ENCODE assay signal across 18 cellular contexts in the genomic region with DNA sequence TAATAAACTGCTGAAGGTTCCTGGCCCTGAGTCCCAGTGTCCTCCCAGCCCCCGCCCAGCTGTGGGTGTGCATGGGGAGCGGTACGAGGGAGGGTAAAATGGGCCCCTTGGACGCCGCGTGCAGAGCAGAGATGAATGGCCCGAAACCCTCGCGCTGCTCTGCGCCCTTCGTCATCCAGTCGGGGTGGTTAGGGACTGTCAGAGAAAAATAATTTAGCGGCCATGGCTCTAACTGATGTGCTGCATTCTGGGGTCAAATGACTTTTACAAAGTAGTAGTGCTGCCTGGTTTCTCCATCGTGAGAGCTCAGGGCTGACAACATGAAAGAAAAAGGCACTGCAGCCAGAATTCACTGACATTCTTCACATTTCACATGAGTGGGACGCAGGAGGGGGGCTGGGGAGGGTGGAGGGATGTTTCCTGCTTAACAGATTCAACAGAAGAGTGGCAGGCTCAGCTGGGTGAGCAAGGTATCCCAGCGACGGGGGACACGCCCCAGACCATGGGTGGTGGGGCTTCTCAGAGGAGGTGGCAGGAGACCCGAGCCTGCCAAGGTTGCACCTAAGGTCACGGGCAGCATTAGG.
DNase-seq lines count a peak whose midpoint lies in the region; ATAC-seq and TF ChIP-seq lines count a peak whose summit lies in the region.
"Had no signal": no experiment of that assay in that cellular context is flagged by ENCODE, and none has a peak within 500 bp of the region (broad histone marks: within the 10 kb centered on the region; RNA-seq: fewer than 3 reads in every experiment).

No MANE protein-coding gene starts in this region.

- H3K27ac Mint-ChIP-seq in progenitor cell of endocrine pancreas = no peak overlapping the region

- no peak overlapping the region for H3K4me3 Mint-ChIP-seq in progenitor cell of endocrine pancreas (ENCODE audit: low read depth)

- peaks cover 9% of the 10 kb centered on the region for H3K27me3 Mint-ChIP-seq in progenitor cell of endocrine pancreas

- intact Hi-C loops in OCI-LY7 (cut with micrococcal nuclease; ENCODE audit: unreplicated experiment) = no loop called here

- ATAC-seq in RWPE2 (ENCODE audit: low read depth) (no peak), GM19395 (IDR thresholded peaks at IDR 0.05; ENCODE audit: unreplicated experiment) (no peak)
- ATAC-seq: Panc1 had no signal

- no peak overlapping the region for H3K4me2 ChIP-seq in OCI-LY7 (ENCODE audit: low read length)

- TF ChIP-seq CTCF in RWPE2 (IDR thresholded peaks at IDR 0.05; ENCODE audit: poor library complexity, severe bottlenecking) = no peak
- TF ChIP-seq CTCF in OCI-LY7 (conservative IDR thresholded peaks at IDR 0.05; ENCODE audit: low read length) = no peak
- TF ChIP-seq CTCF in progenitor cell of endocrine pancreas (IDR thresholded peaks at IDR 0.05; ENCODE audit: unreplicated experiment) = no peak

- H3K9me3 ChIP-seq in RWPE2 (ENCODE audit: severe bottlenecking) = no peaks in the 10 kb centered on the region
- no peaks in the 10 kb centered on the region for H3K9me3 ChIP-seq in iPS-20b (ENCODE audit: insufficient read depth, low read depth, low read length)
- no peaks in the 10 kb centered on the region for H3K9me3 ChIP-seq in neuron (ENCODE audit: low read length)
- H3K9me3 ChIP-seq in OCI-LY7 (ENCODE audit: low read length) = no peaks in the 10 kb centered on the region
- H3K9me3 ChIP-seq: pancreas had no signal

- H3K9me2 ChIP-seq in OCI-LY7 (ENCODE audit: insufficient read depth, low read length) = no peaks in the 10 kb centered on the region

- peak overlapping the region; percentile 4; the same call in 1 of the 2 replicates for H3K9ac ChIP-seq in iPS-20b (ENCODE audit: low read depth, low read length)

- CTCF ChIA-PET in OCI-LY7 (lab: Charles Lee; ENCODE audit: unreplicated experiment) = no interaction called here

- POLR2A ChIA-PET in OCI-LY7 (lab: Charles Lee) = interaction anchor here (0.7 kb wide), 1 partner anchor 17 kb away, joined by 6 read pairs; no protein-coding TSS in a partner anchor

- H2AFZ ChIP-seq in neuron (ENCODE audit: low read depth, low read length) (peak overlapping the region; percentile 42), OCI-LY7 (ENCODE audit: low read length) (no peak overlapping the region)

- no peaks in the 10 kb centered on the region for H3K79me2 ChIP-seq in OCI-LY7 (ENCODE audit: insufficient read depth, low read depth, low read length)

- H3K4me1 ChIP-seq in RWPE2 (ENCODE audit: insufficient read depth, poor library complexity, severe bottlenecking) = peaks cover 36% of the 10 kb centered on the region
- peaks cover 30% of the 10 kb centered on the region for H3K4me1 ChIP-seq in iPS-20b (ENCODE audit: insufficient read depth, low read length)
- H3K4me1 ChIP-seq in neuron (ENCODE audit: insufficient read depth, low read length) = peaks cover 10% of the 10 kb centered on the region
- H3K4me1 ChIP-seq in OCI-LY7 (ENCODE audit: insufficient read depth, low read length, poor library complexity, severe bottlenecking) = peaks cover 10% of the 10 kb centered on the region
- H3K4me1 ChIP-seq: pancreas, stomach had no signal

- H3K4me3 ChIP-seq in RWPE2 (ENCODE audit: severe bottlenecking) = no peak overlapping the region
- no peak overlapping the region for H3K4me3 ChIP-seq in iPS-20b (ENCODE audit: low read length)
- no peak overlapping the region for H3K4me3 ChIP-seq in neuron (ENCODE audit: low read length)
- no peak overlapping the region for H3K4me3 ChIP-seq in OCI-LY7 (ENCODE audit: low read depth, low read length, poor library complexity, severe bottlenecking)
- H3K4me3 ChIP-seq: pancreas, stomach had no signal

- peaks cover 15% of the 10 kb centered on the region for H3K4me1 Mint-ChIP-seq in progenitor cell of endocrine pancreas (ENCODE audit: low read depth)

- DNase-seq in A172 (ENCODE audit: low spot score) = peak; percentile 8
- DNase-seq in RWPE2 (ENCODE audit: low spot score) = no peak
- no peak for DNase-seq in stimulated activated CD4-positive, alpha-beta T cell treated with anti-CD3 and anti-CD28 coated beads, Interleukin-4, amount 100 ng/mL, for 24 hours
- DNase-seq in OCI-LY7 (ENCODE audit: low spot score) = no peak
- no peak for DNase-seq in progenitor cell of endocrine pancreas (ENCODE audit: low spot score, unreplicated experiment)
- DNase-seq: ACHN; activated effector memory CD4-positive, alpha-beta T cell treated with anti-CD3 and anti-CD28 coated beads, Interleukin-2, amount 50 U/mL, for 16 hours; aorta; GF-D8; NCI-H1930; NCI-H526 treated with DMSO at 0.1 percent for 48 hours; pancreas; stimulated activated CD4-positive, alpha-beta T cell treated with anti-CD3 and anti-CD28 coated beads, Interleukin-12 subunit alpha, Interleukin-12 subunit beta, amount 100 ng/mL, for 4 hours; stomach had no signal

- no TSS peak for BruUV-seq in OCI-LY7 (replicated peaks; lab: Mats Ljungman, UMichigan)

- no peaks in the 10 kb centered on the region for H3K36me3 ChIP-seq in RWPE2 (ENCODE audit: low read depth)
- no peaks in the 10 kb centered on the region for H3K36me3 ChIP-seq in iPS-20b (ENCODE audit: insufficient read depth, low read depth, low read length)
- H3K36me3 ChIP-seq in neuron (ENCODE audit: insufficient read depth, low read length) = no peaks in the 10 kb centered on the region
- no peaks in the 10 kb centered on the region for H3K36me3 ChIP-seq in OCI-LY7 (ENCODE audit: insufficient read depth, low read length)
- H3K36me3 ChIP-seq: pancreas, stomach had no signal

- no peaks in the 10 kb centered on the region for H4K20me1 ChIP-seq in OCI-LY7 (ENCODE audit: insufficient read depth, low read length)

- H3K27me3 ChIP-seq in RWPE2 (ENCODE audit: insufficient read depth, poor library complexity, severe bottlenecking) (no peaks in the 10 kb centered on the region), iPS-20b (ENCODE audit: insufficient read depth, low read length) (no peaks in the 10 kb centered on the region), neuron (ENCODE audit: insufficient read depth, low read length) (no peaks in the 10 kb centered on the region)
- H3K27me3 ChIP-seq: pancreas had no signal

- no peaks in the 10 kb centered on the region for H3K9me3 Mint-ChIP-seq in progenitor cell of endocrine pancreas (ENCODE audit: low read depth)

- no peaks in the 10 kb centered on the region for H3K36me3 Mint-ChIP-seq in progenitor cell of endocrine pancreas (ENCODE audit: insufficient read depth)

- H3K27ac ChIP-seq in RWPE2 (ENCODE audit: poor library complexity, severe bottlenecking) (peak overlapping the region; percentile 77), iPS-20b (ENCODE audit: low read length) (peak overlapping the region; percentile 14), OCI-LY7 (ENCODE audit: low read depth, low read length, poor library complexity, severe bottlenecking) (no peak overlapping the region)
- H3K27ac ChIP-seq: pancreas, stomach had no signal
